Comparison of ENCODE assay signal across 12 cellular contexts in the genomic region with DNA sequence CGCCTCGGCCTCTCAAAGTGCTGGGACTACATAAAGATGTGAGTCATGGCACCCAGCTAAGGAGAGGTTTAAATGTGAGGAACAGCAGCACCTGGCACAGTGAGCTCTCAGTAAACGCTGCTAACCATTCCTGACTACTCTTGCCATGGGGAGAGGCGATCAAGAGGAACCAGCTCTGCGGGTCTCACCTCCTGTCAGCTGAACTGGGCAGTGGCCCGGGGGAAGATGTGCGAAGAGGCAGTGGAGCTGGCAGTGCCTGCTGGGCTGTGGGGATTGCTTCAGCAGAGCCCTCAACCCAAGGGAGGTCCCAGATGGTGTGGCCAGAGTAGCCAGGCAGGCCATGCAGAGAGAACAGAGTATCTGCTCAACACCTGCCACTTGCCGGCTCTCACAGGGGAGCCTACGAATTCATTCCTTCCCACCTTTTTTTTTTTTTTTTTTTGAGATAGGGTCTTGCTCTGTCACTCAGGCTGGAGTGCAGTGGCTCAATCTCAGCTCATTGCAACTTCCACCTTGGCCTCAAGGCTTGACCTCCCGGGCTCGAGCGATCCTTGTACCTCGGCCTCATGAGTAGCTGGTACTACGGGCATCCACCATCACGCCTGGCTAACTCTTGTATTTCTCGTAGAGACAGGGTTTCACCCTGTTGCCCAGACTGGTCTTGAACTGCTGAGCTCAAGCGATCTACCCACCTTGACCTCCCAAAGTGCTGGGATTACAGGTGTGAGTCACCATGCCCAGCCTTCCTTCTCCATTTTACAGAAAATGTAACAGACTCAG. TPM values are rescaled to one million over a fixed set of nuclear protein-coding genes. Genes with fewer than 3 reads are reported as not detected.
DNase-seq lines count a peak whose midpoint lies in the region; ATAC-seq and TF ChIP-seq lines count a peak whose summit lies in the region.
"Had no signal": no experiment of that assay in that cellular context is flagged by ENCODE, and none has a peak within 500 bp of the region (broad histone marks: within the 10 kb centered on the region; RNA-seq: fewer than 3 reads in every experiment).

No MANE protein-coding gene starts in this region.

- intact Hi-C loops in PC-3 (cut with micrococcal nuclease) (no loop called here), left lung (cut with DNase I) (no loop called here)

- peak overlapping the region; percentile 56 to 94 (median 89); a peak in 17 of 22 replicates for H3K4me2 ChIP-seq in BLaER1 treated with 17β-estradiol and CSF1 and Interleukin-3, amounts not matched to agents 10 nM and 100 nM
- no peak overlapping the region for H3K4me2 ChIP-seq in PC-3 (ENCODE audit: low read length)

- DNase-seq in PC-3 (peak; percentile 65), left lung (peak; percentile 30 to 72)
- no peak for DNase-seq in activated CD4-positive, CD25-positive, alpha-beta regulatory T cell treated with anti-CD3 and anti-CD28 coated beads, Interleukin-2, amount 50 U/mL, for 72 hours
- DNase-seq: activated CD4-positive, alpha-beta memory T cell treated with anti-CD3 and anti-CD28 coated beads, Interleukin-2, amount 10 ng/mL, durations not matched to agents 7 days and 5 days; CD4-positive, alpha-beta T cell; foreskin melanocyte; stimulated activated CD4-positive, alpha-beta T cell treated with anti-CD3 and anti-CD28 coated beads, Interleukin-15, amount 100 ng/mL, for 24 hours had no signal

- H3K36me3 ChIP-seq in BLaER1 treated with 17β-estradiol and CSF1 and Interleukin-3, amounts not matched to agents 10 nM and 100 nM = peaks cover 46 to 78% (median 67%) of the 10 kb centered on the region in 11 experiments
- H3K36me3 ChIP-seq in PC-3 (ENCODE audit: low read depth, low read length) = peaks cover 18% of the 10 kb centered on the region; the same call in 1 of the 2 replicates
- H3K36me3 ChIP-seq in left lung = peaks cover 0 to 81% of the 10 kb centered on the region in 2 donors

- H3K4me3 ChIP-seq in BLaER1 treated with 17β-estradiol and CSF1 and Interleukin-3, amounts not matched to agents 10 nM and 100 nM = no peak overlapping the region
- H3K4me3 ChIP-seq in PC-3 (ENCODE audit: low read length) (no peak overlapping the region), left lung (no peak overlapping the region)
- H3K4me3 ChIP-seq: dorsolateral prefrontal cortex had no signal

- POLR2A ChIA-PET in PC-3 (lab: Charles Lee; ENCODE audit: unreplicated experiment) = no interaction called here

- no TSS peak for BruUV-seq in PC-3 (replicated peaks; lab: Mats Ljungman, UMichigan)

- H3K9ac ChIP-seq in BLaER1 treated with 17β-estradiol and CSF1 and Interleukin-3, amounts not matched to agents 10 nM and 100 nM = peak overlapping the region in 2 of 11 experiments; percentile 13 to 90; a peak in 2 of 22 replicates
- no peak overlapping the region for H3K9ac ChIP-seq in PC-3 (ENCODE audit: low read length)

- H3K9me2 ChIP-seq in PC-3 (replicated peaks; ENCODE audit: low read length) = no peaks in the 10 kb centered on the region

- no peak for ATAC-seq in PC-3
- no peak for ATAC-seq in left lung
- ATAC-seq in HG02840 (IDR thresholded peaks at IDR 0.05; ENCODE audit: low FRiP score, unreplicated experiment) = no peak
- ATAC-seq in GM18517 (IDR thresholded peaks at IDR 0.05; ENCODE audit: unreplicated experiment) = no peak
- ATAC-seq: left colon had no signal

- CTCF ChIA-PET in PC-3 (lab: Charles Lee) = no interaction called here

- no peaks in the 10 kb centered on the region for H3K27me3 ChIP-seq in BLaER1 treated with 17β-estradiol and CSF1 and Interleukin-3, amounts not matched to agents 10 nM and 100 nM
- H3K27me3 ChIP-seq in PC-3 (ENCODE audit: low read length) (no peaks in the 10 kb centered on the region), left lung (no peaks in the 10 kb centered on the region)
- H3K27me3 ChIP-seq: dorsolateral prefrontal cortex had no signal

- H4K20me1 ChIP-seq in BLaER1 treated with 17β-estradiol and CSF1 and Interleukin-3, amounts not matched to agents 10 nM and 100 nM = peaks cover 0 to 12% (median 0%) of the 10 kb centered on the region in 11 experiments; a peak in 5 of 22 replicates
- no peaks in the 10 kb centered on the region for H4K20me1 ChIP-seq in PC-3 (ENCODE audit: low read length)

- no peaks in the 10 kb centered on the region for H3K9me3 ChIP-seq in BLaER1 treated with 17β-estradiol and CSF1 and Interleukin-3, amounts not matched to agents 10 nM and 100 nM (replicated peaks in 1 of 11)
- H3K9me3 ChIP-seq in PC-3 (ENCODE audit: low read length) = no peaks in the 10 kb centered on the region
- H3K9me3 ChIP-seq in left lung = no peaks in the 10 kb centered on the region

- peaks cover 9% of the 10 kb centered on the region for H3F3A ChIP-seq in PC-3 (ENCODE audit: low read length, unreplicated experiment)

- H2AFZ ChIP-seq in PC-3 (ENCODE audit: low read length) = no peak overlapping the region

- peaks cover 5% of the 10 kb centered on the region; the same call in 1 of the 2 replicates for H3K79me2 ChIP-seq in PC-3 (ENCODE audit: low read length)

- H3K27ac ChIP-seq in BLaER1 treated with 17β-estradiol and CSF1 and Interleukin-3, amounts not matched to agents 10 nM and 100 nM = peak overlapping the region in 7 of 11 experiments; percentile 1 to 83 (median 80); a peak in 8 of 22 replicates
- H3K27ac ChIP-seq in PC-3 (ENCODE audit: low read length) (peak overlapping the region; percentile 99), left lung (no peak overlapping the region)

- TF ChIP-seq CTCF in PC-3 (conservative IDR thresholded peaks at IDR 0.05; ENCODE audit: low read depth, low read length) (no peak), left lung (IDR thresholded peaks at IDR 0.05) (no peak)

- peaks cover 76 to 100% (median 99%) of the 10 kb centered on the region in 10 experiments for H3K4me1 ChIP-seq in BLaER1 treated with 17β-estradiol and CSF1 and Interleukin-3, amounts not matched to agents 10 nM and 100 nM
- H3K4me1 ChIP-seq in PC-3 (ENCODE audit: insufficient read depth, low read length) (peaks cover 49% of the 10 kb centered on the region), left lung (peaks cover 0 to 43% of the 10 kb centered on the region in 2 donors)

RNA-seq across cellular contexts. Expression of gene POLM, which starts 6.8 kb away (rescaled TPM):
- total RNA-seq in PC-3 (2014; rRNA removed) (19.6 and 21.2 TPM in 2 replicates), left lung (10 to 100 TPM; 16.7 to 26.4 TPM)

RNA-seq across cellular contexts. Expression of gene PGAM2, which starts 10.1 kb away (rescaled TPM):
- total RNA-seq in PC-3 (2014; rRNA removed) (0.35 and 0.95 TPM in 2 replicates), left lung (under 1 TPM in 1 of 2 donors, not detected in 1; 0.79 TPM)

RNA-seq across cellular contexts. Expression of gene AEBP1, which starts 28.7 kb away (rescaled TPM):
- total RNA-seq in PC-3 (2014; rRNA removed) = not detected in 2 replicates
- 100 to 1,000 TPM; 167 to 195 TPM for total RNA-seq in left lung

RNA-seq across cellular contexts. Expression of gene DBNL, which starts 31.0 kb away (rescaled TPM):
- total RNA-seq in PC-3 (2014; rRNA removed) (108 and 152 TPM in 2 replicates), left lung (100 to 1,000 TPM in 1 of 2 donors, 10 to 100 TPM in 1; 93.3 to 119 TPM)

RNA-seq across cellular contexts. Expression of gene POLD2, which starts 47.9 kb away (rescaled TPM):
- total RNA-seq in PC-3 (2014; rRNA removed) (224 and 225 TPM in 2 replicates), left lung (100 to 1,000 TPM in 1 of 2 donors, 10 to 100 TPM in 1; 68.3 to 115 TPM)

Comparison
In these comparisons a context has a peak if more than half of its experiments do, and no peak if none do; other contexts are left out.
1. H3K27ac ChIP-seq: peak in BLaER1 treated with 17β-estradiol and CSF1 and Interleukin-3, amounts not matched to agents 10 nM and 100 nM (7 of 11) and PC-3 (single experiment); none in left lung (0 of 2).
2. RNA of gene AEBP1, which starts 28.7 kb away (total RNA-seq): 167 to 195 TPM in left lung; not detected in PC-3; every median in the first group is over 100 times any median in the second.